Comparison of ENCODE assay signal across 8 cellular contexts in genomic region chr3:50320853-50321145, GRCh38. TPM values are rescaled to one million over a fixed set of nuclear protein-coding genes. Genes with fewer than 3 reads are reported as not detected.
A peak's percentile ranks its signal among the peaks of the same experiment; 100 is the strongest.
DNase-seq lines count a peak whose midpoint lies in the region; ATAC-seq, FAIRE-seq and TF ChIP-seq lines count a peak whose summit lies in the region.

No MANE protein-coding gene starts in this region.

- H3K27me3 ChIP-seq in pancreas = no peaks in the 10 kb centered on the region

- H3K9me3 ChIP-seq in pancreas = no peaks in the 10 kb centered on the region

- intact Hi-C loops in pancreas (cut with DNase I) = loop anchor here in 1 of 3 donors (10.0 kb wide), 1 partner anchor 66 kb away; no protein-coding TSS in a partner anchor
- intact Hi-C loops in left colon (cut with DNase I, micrococcal nuclease) = no loop called here

- H3K27ac ChIP-seq in pancreas = peak overlapping the region; percentile 88 to 98 (median 96)

- DNase-seq in NB4 (ENCODE audit: low read depth) (no peak), endothelial cell (ENCODE audit: low spot score) (no peak), pancreas (no peak), left colon (no peak), SKM-1 treated with dmso at 0.1 percent for 144 hours (lab: John Stamatoyannopoulos, UW; ENCODE audit: unreplicated experiment) (no peak), COR-L47 (lab: John Stamatoyannopoulos, UW) (no peak)

- peaks cover 0 to 6% (median 0%) of the 10 kb centered on the region in 3 donors for H3K36me3 ChIP-seq in pancreas

- peaks cover 5 to 22% (median 21%) of the 10 kb centered on the region in 3 donors for H3K4me1 ChIP-seq in pancreas

- TF ChIP-seq CTCF in NB4 (IDR thresholded peaks at IDR 0.05; ENCODE audit: low read depth, low read length) (no peak), endothelial cell (IDR thresholded peaks at IDR 0.05; ENCODE audit: unreplicated experiment) (no peak), pancreas (IDR thresholded peaks at IDR 0.05) (no peak)

- H3K27me3 Mint-ChIP-seq in endothelial cell (ENCODE audit: unreplicated experiment) = peaks cover 26% of the 10 kb centered on the region

- 0 to 1% methylated on average over 22 of the region's 22 CpGs for WGBS in pancreas, 2 donors

- peaks cover 36% of the 10 kb centered on the region for H3K36me3 Mint-ChIP-seq in endothelial cell (ENCODE audit: low read depth, unreplicated experiment)

- peak overlapping the region; percentile 77 for H3K27ac Mint-ChIP-seq in endothelial cell (ENCODE audit: unreplicated experiment)

- FAIRE-seq in pancreas (lab: Jason Lieb, UNC) = no peak

- peak overlapping the region; percentile 96 for H3K4me3 Mint-ChIP-seq in endothelial cell (ENCODE audit: unreplicated experiment)

- ATAC-seq in pancreas = no peak
- ATAC-seq in GM18505 (IDR thresholded peaks at IDR 0.05; ENCODE audit: unreplicated experiment) = no peak
- ATAC-seq in left colon = no peak

- H3K4me3 ChIP-seq in GM08714 (ENCODE audit: low read length) (peak overlapping the region; percentile 91), NB4 (ENCODE audit: low read depth, low read length) (peak overlapping the region; percentile 77), pancreas (peak overlapping the region; percentile 51 to 94 (median 81))

- peaks cover 52% of the 10 kb centered on the region for H3K4me1 Mint-ChIP-seq in endothelial cell (ENCODE audit: unreplicated experiment)

- TF ChIP-seq POLR2A in NB4 (IDR thresholded peaks at IDR 0.05; ENCODE audit: extremely low read depth, insufficient read length) (no peak), GM18505 (IDR thresholded peaks at IDR 0.05; ENCODE audit: borderline replicate concordance, extremely low read depth, insufficient read depth, insufficient read length) (no peak)

- no peaks in the 10 kb centered on the region for H3K9me3 Mint-ChIP-seq in endothelial cell (ENCODE audit: unreplicated experiment)

RNA-seq across cellular contexts. Expression of gene HYAL2, which starts 1.7 kb away (rescaled TPM):
- total RNA-seq in endothelial cell (ENCODE audit: unreplicated experiment) (214 TPM), pancreas (10 to 100 TPM in 4 of 6 donors, 1 to 10 TPM in 2; 6.3 to 22.1 (median 13.3) TPM), left colon (10 to 100 TPM; 27.9 to 34.7 TPM)
- 10 to 100 TPM; 28.4 to 39.5 TPM for polyA plus RNA-seq in pancreas

RNA-seq across cellular contexts. Expression of gene TUSC2, which starts 7.2 kb away (rescaled TPM):
- total RNA-seq in endothelial cell (ENCODE audit: unreplicated experiment) (36.4 TPM), pancreas (10 to 100 TPM; 10.2 to 18.7 (median 16.1) TPM), left colon (10 to 100 TPM; 26.7 to 29.1 TPM)
- polyA plus RNA-seq in pancreas = 10 to 100 TPM; 20.8 to 21.8 TPM

RNA-seq across cellular contexts. Expression of gene HYAL1, which starts 17.4 kb away (rescaled TPM):
- 1.6 TPM for total RNA-seq in endothelial cell (ENCODE audit: unreplicated experiment)
- total RNA-seq in pancreas = 1 to 10 TPM; 3.1 to 7.1 (median 5.7) TPM
- 10 to 100 TPM in 1 of 2 donors, 1 to 10 TPM in 1; 8.2 to 11.7 TPM for polyA plus RNA-seq in pancreas
- total RNA-seq in left colon = 10 to 100 TPM in 1 of 2 donors, 1 to 10 TPM in 1; 6.9 to 16.4 TPM

RNA-seq across cellular contexts. Expression of gene RASSF1, which starts 19.8 kb away (rescaled TPM):
- 14.8 TPM for total RNA-seq in endothelial cell (ENCODE audit: unreplicated experiment)
- 10 to 100 TPM; 10.3 to 23.0 (median 12.2) TPM for total RNA-seq in pancreas
- 10 to 100 TPM; 17.5 to 29.5 TPM for polyA plus RNA-seq in pancreas
- 10 to 100 TPM; 14.5 to 15.0 TPM for total RNA-seq in left colon

RNA-seq across cellular contexts. Expression of gene HYAL3, which starts 21.6 kb away (rescaled TPM):
- total RNA-seq in endothelial cell (ENCODE audit: unreplicated experiment) = 12.7 TPM
- 1 to 10 TPM in 1 of 6 donors, under 1 TPM in 5; 0.46 to 1.3 (median 0.65) TPM for total RNA-seq in pancreas
- polyA plus RNA-seq in pancreas = 1 to 10 TPM; 1.6 to 2.1 TPM
- total RNA-seq in left colon = 1 to 10 TPM; 2.2 to 2.8 TPM
